Comparison of ENCODE assay signal across 8 cellular contexts in the genomic region with DNA sequence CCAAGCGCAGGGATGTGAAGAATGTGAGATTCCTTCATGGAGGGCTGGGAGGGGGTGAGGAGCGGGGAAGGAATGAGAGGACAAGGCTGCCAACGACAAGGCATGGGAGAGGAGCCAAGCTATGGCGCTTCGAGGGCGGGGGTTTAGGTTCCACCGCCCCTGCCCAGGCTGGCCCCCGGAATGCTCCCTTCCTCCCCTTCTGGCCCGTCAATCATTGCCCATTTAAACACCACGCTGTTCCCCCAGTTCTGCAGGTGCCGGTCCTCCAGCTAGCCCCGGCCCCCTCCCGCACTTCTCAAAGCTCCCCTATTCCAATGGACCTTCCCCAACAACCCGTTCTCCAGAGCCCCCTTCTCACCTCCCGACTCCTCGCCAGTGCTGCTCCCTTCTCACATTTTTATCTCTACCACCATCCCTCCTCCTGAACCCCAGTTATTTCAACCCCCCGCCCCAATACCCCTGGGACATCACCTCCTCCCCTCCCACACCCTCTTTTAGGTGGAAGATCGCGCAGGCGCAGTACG. TPM values are rescaled to one million over a fixed set of nuclear protein-coding genes. Genes with fewer than 3 reads are reported as not detected.
DNase-seq lines count a peak whose midpoint lies in the region; ATAC-seq and TF ChIP-seq lines count a peak whose summit lies in the region.

No MANE protein-coding gene starts in this region.

- H3K36me3 Mint-ChIP-seq in activated naive CD4-positive, alpha-beta T cell treated with anti-CD3 and anti-CD28 coated beads, Interleukin-2, amount 50 U/mL, for 72 hours, result peaks cover 13 to 16% of the 10 kb centered on the region in 2 donors
- H3K36me3 Mint-ChIP-seq in osteocyte (ENCODE audit: unreplicated experiment), result peaks cover 5% of the 10 kb centered on the region

- H3K4me3 Mint-ChIP-seq in osteocyte (ENCODE audit: unreplicated experiment), result peak overlapping the region; percentile 99

- peaks cover 40% of the 10 kb centered on the region for H3K4me1 Mint-ChIP-seq in osteocyte (ENCODE audit: unreplicated experiment)

- no peak for TF ChIP-seq CTCF in osteocyte (IDR thresholded peaks at IDR 0.05)

- peak; percentile 34 for ATAC-seq in GM19397 (IDR thresholded peaks at IDR 0.05; ENCODE audit: unreplicated experiment)
- ATAC-seq in activated naive CD4-positive, alpha-beta T cell treated with anti-CD3 and anti-CD28 coated beads, Interleukin-2, amount 50 U/mL, for 72 hours, result peak; percentile 33 to 55

- H3K9me3 Mint-ChIP-seq in activated naive CD4-positive, alpha-beta T cell treated with anti-CD3 and anti-CD28 coated beads, Interleukin-2, amount 50 U/mL, for 72 hours, result no peaks in the 10 kb centered on the region
- no peaks in the 10 kb centered on the region for H3K9me3 Mint-ChIP-seq in osteocyte (ENCODE audit: unreplicated experiment)

- DNase-seq in D341Med (ENCODE audit: low spot score), result peak; percentile 75
- DNase-seq in HT1080 (ENCODE audit: low read depth), result peak; percentile 47
- no peak for DNase-seq in activated naive CD4-positive, alpha-beta T cell treated with anti-CD3 and anti-CD28 coated beads, Interleukin-2, amount 50 U/mL, for 72 hours (ENCODE audit: low spot score in 2 of 2)
- peak; percentile 55 for DNase-seq in glomerular visceral epithelial cell (ENCODE audit: extremely low spot score)
- DNase-seq in osteocyte (ENCODE audit: extremely low spot score, unreplicated experiment), result no peak
- no peak for DNase-seq in KG1 (lab: John Stamatoyannopoulos, UW)
- no peak for DNase-seq in SHP77 treated with DMSO at 0.1 percent for 48 hours (lab: John Stamatoyannopoulos, UW)

- no peaks in the 10 kb centered on the region for H3K27me3 Mint-ChIP-seq in osteocyte (ENCODE audit: unreplicated experiment)

- H3K27ac Mint-ChIP-seq in activated naive CD4-positive, alpha-beta T cell treated with anti-CD3 and anti-CD28 coated beads, Interleukin-2, amount 50 U/mL, for 72 hours, result peak overlapping the region; percentile 96 to 97
- peak overlapping the region; percentile 99 for H3K27ac Mint-ChIP-seq in osteocyte (ENCODE audit: unreplicated experiment)

RNA-seq across cellular contexts. Expression of gene RNF41, which starts 0.4 kb away (rescaled TPM):
- 59.7 and 67.7 TPM in 2 replicates for total RNA-seq in HT1080 (2014; rRNA removed; shearing (Covaris generic))
- polyA plus RNA-seq in HT1080 (2015; cell fraction: cytosol; rRNA removed), result 57.2 and 57.3 TPM in 2 replicates
- polyA plus RNA-seq in HT1080 (2015; cell fraction: nucleus; rRNA removed), result 31.2 and 34.1 TPM in 2 replicates
- 10 to 100 TPM; 33.4 to 39.0 TPM for total RNA-seq in activated naive CD4-positive, alpha-beta T cell treated with anti-CD3 and anti-CD28 coated beads, Interleukin-2, amount 50 U/mL, for 72 hours
- 71.2 and 77.8 TPM in 2 replicates for total RNA-seq in osteocyte

RNA-seq across cellular contexts. Expression of gene NABP2, which starts 2.8 kb away (rescaled TPM):
- total RNA-seq in HT1080 (2014; rRNA removed; shearing (Covaris generic)), result 77.9 and 78.3 TPM in 2 replicates
- 48.3 and 49.3 TPM in 2 replicates for polyA plus RNA-seq in HT1080 (2015; cell fraction: cytosol; rRNA removed)
- polyA plus RNA-seq in HT1080 (2015; cell fraction: nucleus; rRNA removed), result 12.1 and 13.6 TPM in 2 replicates
- total RNA-seq in activated naive CD4-positive, alpha-beta T cell treated with anti-CD3 and anti-CD28 coated beads, Interleukin-2, amount 50 U/mL, for 72 hours, result 10 to 100 TPM; 60.7 to 90.5 TPM
- total RNA-seq in osteocyte, result 42.1 and 45.3 TPM in 2 replicates

RNA-seq across cellular contexts. Expression of gene SLC39A5, which starts 8.6 kb away (rescaled TPM):
- 0.71 TPM in 1 of 2 replicates, not detected in the other for total RNA-seq in HT1080 (2014; rRNA removed; shearing (Covaris generic))
- not detected in 2 replicates for polyA plus RNA-seq in HT1080 (2015; cell fraction: cytosol; rRNA removed)
- 0.27 and 0.85 TPM in 2 replicates for polyA plus RNA-seq in HT1080 (2015; cell fraction: nucleus; rRNA removed)
- 1 to 10 TPM in 1 of 2 donors, under 1 TPM in 1; 0.51 to 2.0 TPM for total RNA-seq in activated naive CD4-positive, alpha-beta T cell treated with anti-CD3 and anti-CD28 coated beads, Interleukin-2, amount 50 U/mL, for 72 hours
- total RNA-seq in osteocyte, result 0.81 TPM in 1 of 2 replicates, not detected in the other

RNA-seq across cellular contexts. Expression of gene SMARCC2, which starts 32.0 kb away (rescaled TPM):
- 36.8 and 44.3 TPM in 2 replicates for total RNA-seq in HT1080 (2014; rRNA removed; shearing (Covaris generic))
- 24.7 and 31.5 TPM in 2 replicates for polyA plus RNA-seq in HT1080 (2015; cell fraction: cytosol; rRNA removed)
- 107 and 119 TPM in 2 replicates for polyA plus RNA-seq in HT1080 (2015; cell fraction: nucleus; rRNA removed)
- total RNA-seq in activated naive CD4-positive, alpha-beta T cell treated with anti-CD3 and anti-CD28 coated beads, Interleukin-2, amount 50 U/mL, for 72 hours, result 100 to 1,000 TPM; 101 to 123 TPM
- total RNA-seq in osteocyte, result 122 and 128 TPM in 2 replicates

RNA-seq across cellular contexts. Expression of gene ANKRD52, which starts 36.9 kb away (rescaled TPM):
- 18.8 and 26.3 TPM in 2 replicates for total RNA-seq in HT1080 (2014; rRNA removed; shearing (Covaris generic))
- 18.2 and 21.0 TPM in 2 replicates for polyA plus RNA-seq in HT1080 (2015; cell fraction: cytosol; rRNA removed)
- 45.7 and 50.1 TPM in 2 replicates for polyA plus RNA-seq in HT1080 (2015; cell fraction: nucleus; rRNA removed)
- 10 to 100 TPM; 26.4 to 35.8 TPM for total RNA-seq in activated naive CD4-positive, alpha-beta T cell treated with anti-CD3 and anti-CD28 coated beads, Interleukin-2, amount 50 U/mL, for 72 hours
- total RNA-seq in osteocyte, result 67.7 and 75.4 TPM in 2 replicates

Comparison
In these comparisons a context has a peak if more than half of its experiments do, and no peak if none do; other contexts are left out.
1. DNase-seq: peak in D341Med (single experiment), HT1080 (single experiment) and glomerular visceral epithelial cell (single experiment); none in activated naive CD4-positive, alpha-beta T cell treated with anti-CD3 and anti-CD28 coated beads, Interleukin-2, amount 50 U/mL, for 72 hours (0 of 2), osteocyte (single experiment), KG1 (single experiment) and SHP77 treated with DMSO at 0.1 percent for 48 hours (single experiment).